ENCODE assay signal across 20 cellular contexts in the genomic region with DNA sequence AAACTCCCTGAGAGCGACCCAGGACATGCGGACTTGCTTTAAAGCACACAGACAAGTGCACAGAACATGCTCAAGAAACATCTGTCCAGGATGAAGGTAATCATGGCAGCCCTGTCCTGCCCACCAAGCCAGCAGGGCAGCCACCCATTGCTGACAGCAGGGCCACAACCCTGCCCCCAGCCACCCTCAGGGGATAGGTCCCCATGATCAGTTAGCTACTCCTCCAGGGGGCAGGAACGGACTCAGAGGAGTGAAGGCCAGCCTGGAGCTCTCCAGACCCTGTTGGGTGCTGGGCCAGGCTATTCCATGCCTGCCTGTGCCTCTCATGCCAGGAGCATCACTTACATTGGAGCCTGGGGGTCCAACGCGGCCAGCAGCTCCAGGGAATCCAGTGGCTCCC. TPM values are rescaled to one million over a fixed set of nuclear protein-coding genes. Genes with fewer than 3 reads are reported as not detected.
"Had no signal": no experiment of that assay in that cellular context is flagged by ENCODE, and none has a peak within 500 bp of the region (broad histone marks: within the 10 kb centered on the region; RNA-seq: fewer than 3 reads in every experiment).

No MANE protein-coding gene starts in this region.

- H3K27ac Mint-ChIP-seq: activated CD8-positive, alpha-beta T cell treated with anti-CD3 and anti-CD28 coated beads for 36 hours; activated naive CD4-positive, alpha-beta T cell treated with anti-CD3 and anti-CD28 coated beads, Interleukin-2, amount 10 ng/mL, durations not matched to agents 7 days and 5 days; activated naive CD8-positive, alpha-beta T cell treated with anti-CD3 and anti-CD28 coated beads for 36 hours; activated T-cell treated with anti-CD3 and anti-CD28 coated beads, Interleukin-2, amount 50 U/mL, for 72 hours; activated T-helper 2 cell treated with anti-CD3 and anti-CD28 coated beads, Interferon-gamma antibody, Interleukin-2, Interleukin-4, amounts not matched to agents 10 μg/mL and 5 μg/mL and 100 μg/mL, durations not matched to agents 14 hours and 24 hours and 36 hours had no signal

- H3K4me3 Mint-ChIP-seq: activated CD8-positive, alpha-beta T cell treated with anti-CD3 and anti-CD28 coated beads for 36 hours; activated naive CD4-positive, alpha-beta T cell treated with anti-CD3 and anti-CD28 coated beads, Interleukin-2, amount 10 ng/mL, durations not matched to agents 7 days and 5 days; activated naive CD8-positive, alpha-beta T cell treated with anti-CD3 and anti-CD28 coated beads for 36 hours; activated T-cell treated with anti-CD3 and anti-CD28 coated beads, Interleukin-2, amount 50 U/mL, for 72 hours had no signal

- H3K27ac ChIP-seq: brain microvascular endothelial cell, cardiac muscle cell, WERI-Rb-1 had no signal

- ATAC-seq: activated CD8-positive, alpha-beta T cell treated with anti-CD3 and anti-CD28 coated beads for 36 hours; activated T-cell treated with anti-CD3 and anti-CD28 coated beads, Interleukin-2, amount 50 U/mL, for 72 hours had no signal

- H3K36me3 Mint-ChIP-seq: activated naive CD4-positive, alpha-beta T cell treated with anti-CD3 and anti-CD28 coated beads, Interleukin-2, amount 10 ng/mL, durations not matched to agents 7 days and 5 days; activated naive CD8-positive, alpha-beta T cell treated with anti-CD3 and anti-CD28 coated beads for 36 hours had no signal

- H3K36me3 ChIP-seq: brain microvascular endothelial cell, WERI-Rb-1 had no signal

- H3K4me3 ChIP-seq: cardiac muscle cell had no signal

- H3K9me3 Mint-ChIP-seq: activated CD8-positive, alpha-beta T cell treated with anti-CD3 and anti-CD28 coated beads for 36 hours; activated naive CD4-positive, alpha-beta T cell treated with anti-CD3 and anti-CD28 coated beads, Interleukin-2, amount 10 ng/mL, durations not matched to agents 7 days and 5 days; activated naive CD8-positive, alpha-beta T cell treated with anti-CD3 and anti-CD28 coated beads for 36 hours; activated T-cell treated with anti-CD3 and anti-CD28 coated beads, Interleukin-2, amount 50 U/mL, for 72 hours; activated T-helper 2 cell treated with anti-CD3 and anti-CD28 coated beads, Interferon-gamma antibody, Interleukin-2, Interleukin-4, amounts not matched to agents 10 μg/mL and 5 μg/mL and 100 μg/mL, durations not matched to agents 14 hours and 24 hours and 36 hours had no signal

- H3K4me1 Mint-ChIP-seq: activated naive CD4-positive, alpha-beta T cell treated with anti-CD3 and anti-CD28 coated beads, Interleukin-2, amount 10 ng/mL, durations not matched to agents 7 days and 5 days; activated naive CD8-positive, alpha-beta T cell treated with anti-CD3 and anti-CD28 coated beads for 36 hours had no signal

- DNase-seq: activated CD4-positive, alpha-beta T cell treated with anti-CD3 and anti-CD28 coated beads for 4 hours; activated CD8-positive, alpha-beta memory T cell treated with anti-CD3 and anti-CD28 coated beads, Interleukin-2, amount 50 U/mL, for 4 hours; activated CD8-positive, alpha-beta T cell treated with anti-CD3 and anti-CD28 coated beads for 36 hours; activated gamma-delta T cell treated with Interleukin-2 at 50 U/mL for 16 hours; activated naive CD4-positive, alpha-beta T cell treated with anti-CD3 and anti-CD28 coated beads, Interleukin-2, amount 10 ng/mL, durations not matched to agents 7 days and 5 days; activated naive CD8-positive, alpha-beta T cell treated with anti-CD3 and anti-CD28 coated beads for 36 hours; activated T-cell treated with anti-CD3 and anti-CD28 coated beads, Interleukin-2, amount 50 U/mL, for 72 hours; brain microvascular endothelial cell; Kasumi-1; NCI-H146; NCI-H187 treated with DMSO at 0.1 percent for 48 hours; NCI-H2081 treated with DMSO at 0.1 percent for 48 hours; NCI-H446; NCI-H524; SIG-M5; T-helper 1 cell; WERI-Rb-1 had no signal

- H3K27me3 ChIP-seq: brain microvascular endothelial cell, cardiac muscle cell had no signal

RNA-seq across cellular contexts. Expression of gene COL2A1, which starts 25.1 kb away (rescaled TPM):
- total RNA-seq: RPMI7951 had no signal
